8 cellular contexts compared by ENCODE assay signal in the genomic region with DNA sequence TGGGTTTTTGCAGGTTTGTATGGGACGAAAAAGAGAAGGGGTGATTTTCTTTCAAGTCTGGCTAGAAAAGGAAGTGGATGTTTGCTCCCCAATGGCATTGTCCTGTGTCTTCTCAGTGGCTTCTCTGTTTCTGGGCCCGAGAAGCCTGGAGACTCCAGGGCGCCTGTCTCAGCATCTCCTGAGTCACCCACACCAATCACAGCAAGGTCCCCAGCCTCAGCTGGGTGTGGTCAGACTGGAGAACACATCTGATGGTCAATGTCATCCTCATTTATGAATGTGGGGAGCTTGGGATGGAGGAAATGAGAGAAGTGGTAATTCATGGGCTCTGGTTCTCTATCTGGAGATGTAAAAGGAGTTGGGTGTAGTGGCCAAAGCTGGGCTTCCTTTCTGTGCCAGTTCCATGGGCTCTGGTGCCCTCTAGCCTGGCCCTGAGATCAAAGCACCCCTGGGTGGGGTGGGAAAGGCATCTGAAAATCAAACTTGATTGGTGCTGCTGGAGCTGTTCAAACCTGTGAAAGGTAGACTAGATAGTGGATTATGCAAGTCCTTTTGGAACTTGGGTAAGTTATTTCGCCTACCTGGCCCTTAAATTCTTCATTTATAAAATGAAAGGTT.
A peak's percentile ranks its signal among the peaks of the same experiment; 100 is the strongest.
DNase-seq lines count a peak whose midpoint lies in the region; ATAC-seq and TF ChIP-seq lines count a peak whose summit lies in the region.

No MANE protein-coding gene starts in this region.

- DNase-seq in activated CD4-positive, alpha-beta T cell treated with anti-CD3 and anti-CD28 coated beads for 48 hours = peak; percentile 22
- DNase-seq in activated CD4-positive, alpha-beta T cell treated with anti-CD3 and anti-CD28 coated beads for 4 hours = no peak
- DNase-seq in fibroblast of mammary gland (ENCODE audit: low read depth) (peak; percentile 44), substantia nigra (lab: John Stamatoyannopoulos, UW) (peak in 33 of 49 donors; percentile 8 to 69 (median 35))
- no peak for DNase-seq in stimulated activated CD4-positive, alpha-beta T cell treated with anti-CD3 and anti-CD28 coated beads, Interleukin-15, amount 100 ng/mL, for 24 hours

- H3K79me2 ChIP-seq in OCI-LY3 (ENCODE audit: low read length) = no peaks in the 10 kb centered on the region

- H3K4me2 ChIP-seq in OCI-LY3 (ENCODE audit: low read length) = no peak overlapping the region

- H3K36me3 ChIP-seq in OCI-LY3 (replicated peaks; ENCODE audit: low read depth, low read length) = no peaks in the 10 kb centered on the region

- peak; percentile 92 for TF ChIP-seq CTCF in OCI-LY3 (IDR thresholded peaks at IDR 0.05; ENCODE audit: low read depth, low read length)
- TF ChIP-seq CTCF in fibroblast of mammary gland (conservative IDR thresholded peaks at IDR 0.05; ENCODE audit: control insufficient read depth, insufficient read depth, low read depth, low read length) = peak; percentile 45

- no peak for ATAC-seq in GM21515 (IDR thresholded peaks at IDR 0.05; ENCODE audit: unreplicated experiment)
- ATAC-seq in GM19467 (IDR thresholded peaks at IDR 0.05; ENCODE audit: unreplicated experiment) = no peak

- no peak overlapping the region for H3K9ac ChIP-seq in OCI-LY3 (ENCODE audit: low read length)

- H3K4me3 ChIP-seq in OCI-LY3 (ENCODE audit: low read length) = no peak overlapping the region
- H3K4me3 ChIP-seq in fibroblast of mammary gland (ENCODE audit: control insufficient read depth, low read depth, low read length) = no peak overlapping the region

- H3K27me3 ChIP-seq in OCI-LY3 (ENCODE audit: low read depth, low read length) = no peaks in the 10 kb centered on the region

- H4K20me1 ChIP-seq in OCI-LY3 (ENCODE audit: insufficient read depth, low read length) = no peaks in the 10 kb centered on the region

- no peak overlapping the region for H2AFZ ChIP-seq in OCI-LY3 (ENCODE audit: low read depth, low read length)

- H3K27ac ChIP-seq in OCI-LY3 (ENCODE audit: low read length) = no peak overlapping the region
- H3K27ac ChIP-seq in substantia nigra (ENCODE audit: low read depth, low read length, poor library complexity, severe bottlenecking) = peak overlapping the region; percentile 26

- no peaks in the 10 kb centered on the region for H3K9me3 ChIP-seq in OCI-LY3 (ENCODE audit: insufficient read depth, low read length)

- H3K4me1 ChIP-seq in OCI-LY3 (ENCODE audit: low read length) = peaks cover 3% of the 10 kb centered on the region

Comparison
In these comparisons a context has a peak if more than half of its experiments do, and no peak if none do; other contexts are left out.
1. DNase-seq: peak in activated CD4-positive, alpha-beta T cell treated with anti-CD3 and anti-CD28 coated beads for 48 hours (single experiment), fibroblast of mammary gland (single experiment) and substantia nigra (33 of 49); none in activated CD4-positive, alpha-beta T cell treated with anti-CD3 and anti-CD28 coated beads for 4 hours (0 of 2) and stimulated activated CD4-positive, alpha-beta T cell treated with anti-CD3 and anti-CD28 coated beads, Interleukin-15, amount 100 ng/mL, for 24 hours (single experiment).